Comparison of ENCODE assay signal across 25 cellular contexts in the genomic region with DNA sequence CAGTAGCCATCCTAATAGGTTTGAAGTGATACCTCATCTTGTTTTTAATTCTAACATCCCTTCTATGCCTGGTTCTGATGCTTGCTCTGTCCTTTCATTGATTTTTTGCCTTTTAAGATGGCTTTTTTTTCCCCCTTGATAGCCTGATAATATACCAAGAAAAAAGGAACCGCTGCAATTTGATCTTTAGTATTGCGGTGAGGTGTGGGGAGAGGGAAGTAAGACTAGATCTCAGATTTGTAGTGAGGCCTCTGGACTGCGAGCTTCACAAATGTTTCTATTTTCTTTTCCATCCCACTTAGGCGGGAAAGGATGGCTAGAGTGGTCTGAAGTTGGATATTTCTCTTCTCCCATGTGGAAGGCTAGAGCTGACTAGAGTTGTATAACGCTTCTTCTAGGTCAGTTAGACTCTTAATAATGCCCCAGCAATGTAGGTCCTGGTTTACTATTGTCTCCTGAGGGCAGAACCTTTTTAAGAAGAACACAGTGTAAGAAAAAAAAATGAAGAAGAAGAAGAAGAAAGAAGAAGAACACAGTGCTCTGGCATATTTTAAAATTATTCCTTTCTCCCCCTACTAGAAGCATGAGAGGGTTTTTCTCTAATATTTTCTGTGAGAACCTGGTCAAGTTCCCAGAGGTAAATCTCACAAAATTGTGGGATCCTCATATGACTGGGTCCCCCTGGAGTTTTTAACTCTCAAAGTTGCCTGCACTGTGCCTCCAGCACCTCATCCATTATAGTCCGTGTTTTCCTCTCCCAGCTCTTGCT. TPM values are rescaled to one million over a fixed set of nuclear protein-coding genes. Genes with fewer than 3 reads are reported as not detected.
A peak's percentile ranks its signal among the peaks of the same experiment; 100 is the strongest.
DNase-seq lines count a peak whose midpoint lies in the region; ATAC-seq and TF ChIP-seq lines count a peak whose summit lies in the region.
"Had no signal": no experiment of that assay in that cellular context is flagged by ENCODE, and none has a peak within 500 bp of the region (broad histone marks: within the 10 kb centered on the region; RNA-seq: fewer than 3 reads in every experiment).

No MANE protein-coding gene starts in this region.

- H3K4me1 Mint-ChIP-seq in IgD-negative memory B cell (peaks cover 29 to 41% (median 33%) of the 10 kb centered on the region in 3 donors), chondrocyte (ENCODE audit: low read depth) (no peaks in the 10 kb centered on the region)
- H3K4me1 Mint-ChIP-seq: WTC11 had no signal

- H3K4me3 Mint-ChIP-seq in IgD-negative memory B cell (peak overlapping the region in 2 of 4 donors; percentile 28 to 53), chondrocyte (ENCODE audit: unreplicated experiment) (no peak overlapping the region)
- H3K4me3 Mint-ChIP-seq: activated CD8-positive, alpha-beta T cell treated with anti-CD3 and anti-CD28 coated beads, Interleukin-2, amount 10 ng/mL, durations not matched to agents 7 days and 5 days; activated naive CD8-positive, alpha-beta T cell treated with anti-CD3 and anti-CD28 coated beads for 36 hours; WTC11 had no signal

- DNase-seq in Ammon's horn (ENCODE audit: low spot score) (peak; percentile 12), OCI-M1 (lab: John Stamatoyannopoulos, UW) (peak; percentile 76), chondrocyte (ENCODE audit: low spot score) (no peak), T-helper 9 cell (no peak), COLO668 (lab: John Stamatoyannopoulos, UW; ENCODE audit: unreplicated experiment) (no peak), pons (ENCODE audit: low spot score) (no peak), Right ventricle myocardium inferior (ENCODE audit: missing footprints) (no peak)
- DNase-seq: activated CD8-positive, alpha-beta T cell treated with anti-CD3 and anti-CD28 coated beads, Interleukin-2, amount 10 ng/mL, durations not matched to agents 7 days and 5 days; activated naive CD8-positive, alpha-beta T cell treated with anti-CD3 and anti-CD28 coated beads for 36 hours; body of pancreas; cortex of kidney; DMS79 treated with DMSO at 0.1 percent for 48 hours; hypothalamus; kidney; mammary epithelial cell; NCI-H1417 treated with DMSO at 0.1 percent for 48 hours; NCI-H748 treated with DMSO at 0.1 percent for 48 hours; pancreas; right lobe of liver; stimulated activated CD4-positive, alpha-beta T cell treated with anti-CD3 and anti-CD28 coated beads, Interleukin-15, amount 100 ng/mL, for 24 hours had no signal

- H3K9me3 Mint-ChIP-seq in IgD-negative memory B cell (peaks cover 0 to 6% (median 4%) of the 10 kb centered on the region in 3 donors), chondrocyte (ENCODE audit: low read depth) (peaks cover 16% of the 10 kb centered on the region)

- ATAC-seq in Right ventricle myocardium inferior, result no peak
- ATAC-seq: A549; activated CD8-positive, alpha-beta T cell treated with anti-CD3 and anti-CD28 coated beads, Interleukin-2, amount 10 ng/mL, durations not matched to agents 7 days and 5 days; body of pancreas; pancreas; right lobe of liver; WTC11 had no signal

- H3K36me3 Mint-ChIP-seq in IgD-negative memory B cell (peaks cover 6% of the 10 kb centered on the region), chondrocyte (ENCODE audit: low read depth) (no peaks in the 10 kb centered on the region)

- intact Hi-C loops in Right ventricle myocardium inferior (cut with DNase I), result no loop called here

- H3K27me3 Mint-ChIP-seq in IgD-negative memory B cell (no peaks in the 10 kb centered on the region), chondrocyte (ENCODE audit: low read depth) (no peaks in the 10 kb centered on the region)
- H3K27me3 Mint-ChIP-seq: activated naive CD8-positive, alpha-beta T cell treated with anti-CD3 and anti-CD28 coated beads for 36 hours had no signal

- H3K27ac Mint-ChIP-seq in IgD-negative memory B cell (peak overlapping the region in 2 of 3 donors; percentile 5 to 9), chondrocyte (ENCODE audit: unreplicated experiment) (no peak overlapping the region)
- H3K27ac Mint-ChIP-seq: activated CD8-positive, alpha-beta T cell treated with anti-CD3 and anti-CD28 coated beads, Interleukin-2, amount 10 ng/mL, durations not matched to agents 7 days and 5 days; activated naive CD8-positive, alpha-beta T cell treated with anti-CD3 and anti-CD28 coated beads for 36 hours; WTC11 had no signal

- TF ChIP-seq CTCF in chondrocyte (IDR thresholded peaks at IDR 0.05), result peak; percentile 15

RNA-seq across cellular contexts. Expression of a gene that starts 11.9 kb away (rescaled TPM):
- polyA plus RNA-seq in IgD-negative memory B cell, result 5.7 TPM
- not detected in 3 replicates for total RNA-seq in chondrocyte
- 0.38 TPM for total RNA-seq in Right ventricle myocardium inferior
- total RNA-seq: activated naive CD8-positive, alpha-beta T cell treated with anti-CD3 and anti-CD28 coated beads for 36 hours; endothelial cell of umbilical vein; fibroblast of villous mesenchyme; mammary epithelial cell; WTC11 had no signal
- polyA plus RNA-seq: A549, endothelial cell of umbilical vein, mammary epithelial cell had no signal

RNA-seq across cellular contexts. Expression of a gene that starts 49.9 kb away (rescaled TPM):
- 102 TPM for polyA plus RNA-seq in IgD-negative memory B cell
- total RNA-seq in chondrocyte (3.7 to 5.1 TPM (median 4.6 TPM) in 3 replicates), Right ventricle myocardium inferior (3.0 TPM)

Comparison
In these comparisons a context has a peak if more than half of its experiments do, and no peak if none do; other contexts are left out.
1. DNase-seq: peak in Ammon's horn (single experiment) and OCI-M1 (single experiment); none in chondrocyte (single experiment), T-helper 9 cell (single experiment), COLO668 (single experiment), pons (single experiment) and Right ventricle myocardium inferior (single experiment).